ENCODE assay signal across 16 cellular contexts in genomic region chr4:185654965-185655554, GRCh38.
DNase-seq lines count a peak whose midpoint lies in the region; TF ChIP-seq lines count a peak whose summit lies in the region.
"Had no signal": no experiment of that assay in that cellular context is flagged by ENCODE, and none has a peak within 500 bp of the region (broad histone marks: within the 10 kb centered on the region; RNA-seq: fewer than 3 reads in every experiment).

No MANE protein-coding gene starts in this region.

- H3K36me3 ChIP-seq in adrenal gland (replicated peaks in 1 of 2): peaks cover 0 to 28% of the 10 kb centered on the region in 2 donors
- H3K36me3 ChIP-seq in mucosa of rectum (ENCODE audit: control insufficient read depth in 2 of 2, insufficient read depth in 2 of 2, low read length in 2 of 2): peaks cover 2 to 4% of the 10 kb centered on the region in 2 donors
- H3K36me3 ChIP-seq in tibial nerve: peaks cover 0 to 6% (median 0%) of the 10 kb centered on the region in 3 donors
- H3K36me3 ChIP-seq: BLaER1 had no signal

- H3K4me3 ChIP-seq in adrenal gland (peak overlapping the region in 2 of 4 donors; percentile 18 to 55), mucosa of rectum (ENCODE audit: low read length in 2 of 2) (peak overlapping the region in 1 of 2 donors; percentile 23), tibial nerve (peak overlapping the region; percentile 17 to 50 (median 36))
- H3K4me3 ChIP-seq: BLaER1, SK-N-MC had no signal

- TF ChIP-seq EP300 in tibial nerve (IDR thresholded peaks at IDR 0.05): peak in 1 of 2 donors; percentile 27

- peak in 2 of 7 donors; percentile 27 to 32 for DNase-seq in adrenal gland
- DNase-seq in fibroblast of peridontal ligament (ENCODE audit: extremely low read depth): peak; percentile 27
- no peak for DNase-seq in tibial nerve (ENCODE audit: low spot score in 2 of 2)
- DNase-seq in activated CD4-positive, alpha-beta T cell treated with anti-CD3 and anti-CD28 coated beads, Interleukin-2, amount 50 U/mL, for 1 hour: no peak
- no peak for DNase-seq in hepatic stellate cell (ENCODE audit: low spot score)
- DNase-seq in activated CD4-positive, alpha-beta T cell treated with anti-CD3 and anti-CD28 coated beads, Interleukin-2, amount 50 U/mL, for 48 hours: no peak
- DNase-seq in hippocampal formation (lab: John Stamatoyannopoulos, UW): no peak
- DNase-seq: activated CD4-positive, alpha-beta T cell treated with anti-CD3 and anti-CD28 coated beads, Interleukin-2, amount 50 U/mL, for 4 hours; activated T-cell treated with anti-CD3 and anti-CD28 coated beads, Interleukin-2, amount 50 U/mL, for 48 hours; DMS153; head of caudate nucleus; naive B cell; NCI-H510A had no signal

- peak overlapping the region in 1 of 2 donors; percentile 20 for H3K9ac ChIP-seq in mucosa of rectum (ENCODE audit: low read depth in 1 of 2, low read length in 2 of 2)
- H3K9ac ChIP-seq: BLaER1 had no signal

- WGBS in adrenal gland, 4 donors: 25 to 51% (median 41%) methylated on average over 4 of the region's 4 CpGs
- WGBS in tibial nerve, 2 donors: 22 to 41% methylated on average over 4 of the region's 4 CpGs

- TF ChIP-seq CTCF in adrenal gland (IDR thresholded peaks at IDR 0.05) (no peak), tibial nerve (IDR thresholded peaks at IDR 0.05) (no peak)

- peak in 1 of 2 donors; percentile 45 for TF ChIP-seq POLR2A in adrenal gland (IDR thresholded peaks at IDR 0.05)
- no peak for TF ChIP-seq POLR2A in tibial nerve (IDR thresholded peaks at IDR 0.05)

- H3K4me1 ChIP-seq in adrenal gland (replicated peaks in 1 of 2) (peaks cover 14 to 49% of the 10 kb centered on the region in 2 donors), mucosa of rectum (ENCODE audit: control insufficient read depth in 2 of 2, insufficient read depth in 2 of 2, low read length in 2 of 2) (peaks cover 4 to 7% of the 10 kb centered on the region in 2 donors), tibial nerve (peaks cover 0 to 14% (median 1%) of the 10 kb centered on the region in 4 donors)
- H3K4me1 ChIP-seq: BLaER1 had no signal

- H3K27me3 ChIP-seq in adrenal gland (no peaks in the 10 kb centered on the region), mucosa of rectum (ENCODE audit: control insufficient read depth in 2 of 2, insufficient read depth in 2 of 2, low read length in 2 of 2) (no peaks in the 10 kb centered on the region), tibial nerve (no peaks in the 10 kb centered on the region)
- H3K27me3 ChIP-seq: BLaER1 had no signal

- H3K9me3 ChIP-seq in adrenal gland (replicated peaks in 1 of 3) (no peaks in the 10 kb centered on the region), mucosa of rectum (ENCODE audit: control insufficient read depth in 2 of 2, low read length in 2 of 2) (no peaks in the 10 kb centered on the region), tibial nerve (no peaks in the 10 kb centered on the region)
- H3K9me3 ChIP-seq: BLaER1 had no signal

- H3K27ac ChIP-seq in adrenal gland (peak overlapping the region; percentile 23 to 93 (median 69)), mucosa of rectum (ENCODE audit: low read depth in 2 of 2, low read length in 2 of 2) (peak overlapping the region; percentile 2 to 63), tibial nerve (peak overlapping the region; percentile 26 to 87 (median 60))
- H3K27ac ChIP-seq: BLaER1, SK-N-MC had no signal

- intact Hi-C loops in adrenal gland (cut with DNase I): no loop called here
